In genomic region chr11:36044636-36045035, GRCh38 we compare ENCODE assay signal across 1 cellular context.
TF ChIP-seq lines count a peak whose summit lies in the region.

No MANE protein-coding gene starts in this region.

TF ChIP-seq in H1, 55 proteins besides CTCF, POLR2A, EP300 and RAD21:
- no peak for TF ChIP-seq TAF7 (optimal IDR thresholded peaks at IDR 0.05; ENCODE audit: borderline replicate concordance, low read depth, low read length)
- no peak for TF ChIP-seq TEAD4 (IDR thresholded peaks at IDR 0.05; ENCODE audit: low read depth, low read length)
